In the genomic region with DNA sequence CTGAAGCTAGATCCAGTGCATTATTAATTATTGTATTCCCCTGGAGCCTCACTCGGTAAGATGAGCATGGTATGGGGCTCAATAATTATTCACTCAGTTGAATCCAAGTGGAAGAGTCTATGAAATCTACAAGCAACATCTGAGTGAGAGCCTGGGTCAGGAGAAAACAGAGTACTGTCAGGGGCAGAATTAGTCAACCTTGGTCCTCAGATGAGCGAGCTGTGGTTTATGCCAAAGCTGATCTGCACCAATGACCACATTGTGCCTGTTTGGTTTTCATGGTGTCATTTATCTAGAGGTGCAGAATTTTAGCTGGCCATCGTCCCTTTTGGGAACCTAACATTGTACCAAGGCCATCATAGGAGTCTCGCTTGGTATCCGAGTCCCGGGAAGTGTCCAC, we compare ENCODE assay signal across 10 cellular contexts.
DNase-seq lines count a peak whose midpoint lies in the region; ATAC-seq, FAIRE-seq and TF ChIP-seq lines count a peak whose summit lies in the region.
"Had no signal": no experiment of that assay in that cellular context is flagged by ENCODE, and none has a peak within 500 bp of the region (broad histone marks: within the 10 kb centered on the region; RNA-seq: fewer than 3 reads in every experiment).

No MANE protein-coding gene starts in this region.

- DNase-seq in RCC 7860 (ENCODE audit: low spot score), result peak; percentile 49
- DNase-seq in psoas muscle, result no peak
- no peak for DNase-seq in NCI-H69 (lab: John Stamatoyannopoulos, UW)
- DNase-seq in NOMO-1 treated with DMSO at 0.1 percent for 48 hours (lab: John Stamatoyannopoulos, UW; ENCODE audit: unreplicated experiment), result no peak
- no peak for DNase-seq in NOMO-1 treated with dmso at 0.1 percent for 144 hours (lab: John Stamatoyannopoulos, UW; ENCODE audit: unreplicated experiment)
- no peak for DNase-seq in body of pancreas
- DNase-seq: activated CD4-positive, alpha-beta T cell treated with anti-CD3 and anti-CD28 coated beads, Interleukin-2, amount 10 ng/mL, durations not matched to agents 7 days and 5 days had no signal

- H3K4me3 ChIP-seq in psoas muscle (peak overlapping the region; percentile 3), body of pancreas (no peak overlapping the region)

- H3K36me3 ChIP-seq in psoas muscle (ENCODE audit: insufficient read depth in 1 of 2, low read depth in 1 of 2), result no peaks in the 10 kb centered on the region
- H3K36me3 ChIP-seq in body of pancreas (replicated peaks in 1 of 2; ENCODE audit: insufficient read depth in 1 of 2, low read depth in 2 of 2), result no peaks in the 10 kb centered on the region

- H3K27ac ChIP-seq in psoas muscle, result peak overlapping the region; percentile 54
- no peak overlapping the region for H3K27ac ChIP-seq in body of pancreas

- peak; percentile 77 for FAIRE-seq in RCC 7860 (lab: Jason Lieb, UNC)
- FAIRE-seq: G401.6 had no signal

- TF ChIP-seq POLR2A in body of pancreas (IDR thresholded peaks at IDR 0.05), result no peak

- intact Hi-C loops in psoas muscle (cut with DNase I), result no loop called here
- intact Hi-C loops in body of pancreas (cut with DNase I), result no loop called here

- H3K4me1 ChIP-seq in psoas muscle (peaks cover 16% of the 10 kb centered on the region), body of pancreas (no peaks in the 10 kb centered on the region)

- H3K9me3 ChIP-seq in psoas muscle (no peaks in the 10 kb centered on the region), body of pancreas (no peaks in the 10 kb centered on the region)

- TF ChIP-seq CTCF in psoas muscle (IDR thresholded peaks at IDR 0.05) (no peak), body of pancreas (IDR thresholded peaks at IDR 0.05) (no peak)

- 43 to 55% (median 51%) methylated on average over 6 of the region's 6 CpGs for WGBS in psoas muscle, 3 donors
- 82 to 84% methylated on average over 6 of the region's 6 CpGs for WGBS in body of pancreas, 2 donors

- ATAC-seq in GM18909 (IDR thresholded peaks at IDR 0.05; ENCODE audit: poor library complexity, unreplicated experiment) (peak; percentile 96), HG02852 (IDR thresholded peaks at IDR 0.05; ENCODE audit: unreplicated experiment) (peak; percentile 66), psoas muscle (peak; percentile 16 to 32 (median 27)), body of pancreas (no peak)

- H3K27me3 ChIP-seq in psoas muscle (ENCODE audit: insufficient read depth in 3 of 3, low read length in 2 of 3), result no peaks in the 10 kb centered on the region
- H3K27me3 ChIP-seq in body of pancreas, result no peaks in the 10 kb centered on the region
